Comparison of ENCODE assay signal across 8 cellular contexts in the genomic region with DNA sequence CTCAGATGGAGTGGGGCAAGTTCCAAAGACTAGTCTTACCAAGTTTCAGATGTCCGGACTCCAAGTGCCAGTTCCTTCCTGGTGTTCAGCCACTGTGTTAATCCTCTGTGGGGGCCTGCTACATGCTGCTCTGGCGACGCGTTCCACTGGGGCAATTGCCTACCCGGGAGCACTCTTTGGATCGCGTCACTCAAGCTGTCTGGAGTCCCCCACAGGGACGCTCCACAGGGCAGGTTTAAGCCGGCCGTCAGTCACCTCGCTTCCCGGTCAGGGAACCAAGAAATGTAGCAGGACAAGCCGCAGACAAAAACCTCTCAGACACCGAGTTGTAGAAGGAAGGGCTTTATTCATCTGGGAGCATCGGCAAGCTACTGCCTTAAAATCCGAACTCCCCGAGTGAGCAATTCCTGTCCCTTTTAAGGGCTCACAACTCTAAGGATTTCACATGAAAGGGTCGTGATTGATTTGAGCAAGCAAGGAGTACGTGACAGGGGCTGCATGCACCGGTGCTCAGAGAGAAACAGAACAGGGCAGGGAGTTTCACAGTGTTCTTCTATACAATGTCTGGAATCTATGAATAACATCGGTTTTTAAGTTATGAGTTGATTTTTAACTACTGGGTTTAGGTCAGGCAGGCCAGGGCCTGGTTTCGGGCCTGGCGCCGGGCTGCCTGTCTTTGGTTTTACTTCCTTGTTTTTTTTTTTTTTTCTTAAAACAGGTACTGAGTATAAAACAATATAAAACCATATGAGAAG. TPM values are rescaled to one million over a fixed set of nuclear protein-coding genes. Genes with fewer than 3 reads are reported as not detected.
DNase-seq lines count a peak whose midpoint lies in the region; ATAC-seq, FAIRE-seq and TF ChIP-seq lines count a peak whose summit lies in the region.
"Not testable (repeated sequence)": the region's sequence is repeated elsewhere in the genome, so short reads cannot be mapped to it uniquely, and the experiment has no call there.

No MANE protein-coding gene starts in this region.

- H3K36me3 Mint-ChIP-seq in glutamatergic neuron (ENCODE audit: unreplicated experiment); nephron progenitor cell (ENCODE audit: low read depth); stimulated activated naive CD8-positive, alpha-beta T cell treated with anti-CD3 and anti-CD28 coated beads, Interleukin-15, Interleukin-2, amounts not matched to agents 100 ng/mL and 50 ng/mL, for 24 hours (ENCODE audit: low read depth): not testable (repeated sequence)

- H3K4me1 Mint-ChIP-seq in glutamatergic neuron (ENCODE audit: low read depth, unreplicated experiment) (peaks cover 18% of the 10 kb centered on the region), nephron progenitor cell (peaks cover 57% of the 10 kb centered on the region)
- not testable (repeated sequence) for H3K4me1 Mint-ChIP-seq in stimulated activated naive CD8-positive, alpha-beta T cell treated with anti-CD3 and anti-CD28 coated beads, Interleukin-15, Interleukin-2, amounts not matched to agents 100 ng/mL and 50 ng/mL, for 24 hours (ENCODE audit: low read depth)

- DNase-seq in RCC 7860 (ENCODE audit: low spot score) (peak; percentile 81), nephron progenitor cell (peak; percentile 38)
- not testable (repeated sequence) for DNase-seq in glutamatergic neuron

- peak overlapping the region; percentile 86 for H3K4me3 ChIP-seq in GM08714 (ENCODE audit: low read length)

- H3K9me3 Mint-ChIP-seq in glutamatergic neuron (ENCODE audit: unreplicated experiment); nephron progenitor cell; stimulated activated naive CD8-positive, alpha-beta T cell treated with anti-CD3 and anti-CD28 coated beads, Interleukin-15, Interleukin-2, amounts not matched to agents 100 ng/mL and 50 ng/mL, for 24 hours: not testable (repeated sequence)

- H3K27ac Mint-ChIP-seq in glutamatergic neuron (ENCODE audit: unreplicated experiment) (peak overlapping the region; percentile 82), nephron progenitor cell (peak overlapping the region; percentile 94)
- not testable (repeated sequence) for H3K27ac Mint-ChIP-seq in stimulated activated naive CD8-positive, alpha-beta T cell treated with anti-CD3 and anti-CD28 coated beads, Interleukin-15, Interleukin-2, amounts not matched to agents 100 ng/mL and 50 ng/mL, for 24 hours

- not testable (repeated sequence) for TF ChIP-seq CTCF in glutamatergic neuron (IDR thresholded peaks at IDR 0.05; ENCODE audit: partially characterized antibody, unreplicated experiment); nephron progenitor cell (IDR thresholded peaks at IDR 0.05)

- ATAC-seq in GM19023 (IDR thresholded peaks at IDR 0.05; ENCODE audit: unreplicated experiment) (peak; percentile 26), GM21825 (IDR thresholded peaks at IDR 0.05; ENCODE audit: unreplicated experiment) (peak; percentile 31), HG03342 (IDR thresholded peaks at IDR 0.05; ENCODE audit: unreplicated experiment) (peak; percentile 34)

- H3K4me3 Mint-ChIP-seq in glutamatergic neuron (ENCODE audit: unreplicated experiment) = peak overlapping the region; percentile 13
- H3K4me3 Mint-ChIP-seq in nephron progenitor cell = peak overlapping the region; percentile 76
- peak overlapping the region; percentile 30 for H3K4me3 Mint-ChIP-seq in stimulated activated naive CD8-positive, alpha-beta T cell treated with anti-CD3 and anti-CD28 coated beads, Interleukin-15, Interleukin-2, amounts not matched to agents 100 ng/mL and 50 ng/mL, for 24 hours

- FAIRE-seq in RCC 7860 (lab: Jason Lieb, UNC) = peak; percentile 91

- not testable (repeated sequence) for H3K27me3 Mint-ChIP-seq in glutamatergic neuron (ENCODE audit: unreplicated experiment); nephron progenitor cell (ENCODE audit: low read depth, poor library complexity); stimulated activated naive CD8-positive, alpha-beta T cell treated with anti-CD3 and anti-CD28 coated beads, Interleukin-15, Interleukin-2, amounts not matched to agents 100 ng/mL and 50 ng/mL, for 24 hours

RNA-seq across cellular contexts. Expression of a gene that starts 8.6 kb away (rescaled TPM):
- 20.2 TPM for total RNA-seq in glutamatergic neuron (ENCODE audit: unreplicated experiment)

RNA-seq across cellular contexts. Expression of a gene that starts 28.5 kb away (rescaled TPM):
- total RNA-seq in glutamatergic neuron (ENCODE audit: unreplicated experiment) = 271 TPM

RNA-seq across cellular contexts. Expression of a gene that starts 28.5 kb away (rescaled TPM):
- total RNA-seq in glutamatergic neuron (ENCODE audit: unreplicated experiment) = 77.9 TPM

Comparison
In these comparisons a context has a peak if more than half of its experiments do, and no peak if none do; other contexts are left out.
1. H3K4me3 Mint-ChIP-seq: peak in every context shown above with its lines; median percentile 76 in nephron progenitor cell; 30 in stimulated activated naive CD8-positive, alpha-beta T cell treated with anti-CD3 and anti-CD28 coated beads, Interleukin-15, Interleukin-2, amounts not matched to agents 100 ng/mL and 50 ng/mL, for 24 hours; 13 in glutamatergic neuron.